In genomic region chr6:123091091-123091895, GRCh38 we compare ENCODE assay signal across 14 cellular contexts.
DNase-seq lines count a peak whose midpoint lies in the region; ATAC-seq and TF ChIP-seq lines count a peak whose summit lies in the region.
"Had no signal": no experiment of that assay in that cellular context is flagged by ENCODE, and none has a peak within 500 bp of the region (broad histone marks: within the 10 kb centered on the region; RNA-seq: fewer than 3 reads in every experiment).

No MANE protein-coding gene starts in this region.

- no peaks in the 10 kb centered on the region for H4K20me1 ChIP-seq in GM23338 (replicated peaks; ENCODE audit: insufficient read depth)

- H3K36me3 ChIP-seq in GM23338 (ENCODE audit: insufficient read depth) = no peaks in the 10 kb centered on the region
- H3K36me3 ChIP-seq: spleen had no signal

- H3K4me3 Mint-ChIP-seq in GM23338 = no peak overlapping the region
- H3K4me3 Mint-ChIP-seq: CD14-positive monocyte; T-helper 1 cell treated with Interleukin-12 subunit alpha and Interleukin-12 subunit beta and Interleukin-4 antibody, amounts not matched to agents 30 μg/mL and 1 μg/mL, for 36 hours had no signal

- H3K36me3 Mint-ChIP-seq in GM23338 (ENCODE audit: low read depth) = no peaks in the 10 kb centered on the region
- H3K36me3 Mint-ChIP-seq: CD14-positive monocyte had no signal

- TF ChIP-seq CTCF in fibroblast of pulmonary artery (IDR thresholded peaks at IDR 0.05; ENCODE audit: low read length, missing control alignments) = no peak
- no peak for TF ChIP-seq CTCF in GM23338 (conservative IDR thresholded peaks at IDR 0.05; ENCODE audit: low read depth in 2 of 2)

- ATAC-seq in GM18861 (IDR thresholded peaks at IDR 0.05; ENCODE audit: unreplicated experiment) (no peak), GM18870 (IDR thresholded peaks at IDR 0.05; ENCODE audit: unreplicated experiment) (no peak), GM23338 (no peak)

- DNase-seq in H4 (ENCODE audit: low spot score) (peak; percentile 11), SK-N-DZ (ENCODE audit: low spot score) (peak; percentile 50), fibroblast of pulmonary artery (ENCODE audit: low read depth) (peak; percentile 76), renal cortical epithelial cell (ENCODE audit: low read depth) (peak; percentile 84), GM23338 (ENCODE audit: low spot score) (no peak)
- no peak for DNase-seq in activated CD4-positive, alpha-beta T cell treated with anti-CD3 and anti-CD28 coated beads for 4 hours
- DNase-seq: aorta, glutamatergic neuron, H7, spleen had no signal

- no peaks in the 10 kb centered on the region; the same call in 2 of the 3 replicates for H3K4me1 Mint-ChIP-seq in GM23338
- H3K4me1 Mint-ChIP-seq: CD14-positive monocyte had no signal

- no peak overlapping the region for H2AFZ ChIP-seq in GM23338

- no peak overlapping the region for H3K27ac ChIP-seq in GM23338 (ENCODE audit: low read depth)
- H3K27ac ChIP-seq: spleen had no signal

- no peaks in the 10 kb centered on the region for H3K27me3 ChIP-seq in GM23338 (ENCODE audit: insufficient read depth)
- H3K27me3 ChIP-seq: spleen had no signal

- H3K4me1 ChIP-seq in GM23338 (ENCODE audit: insufficient read depth) = no peaks in the 10 kb centered on the region
- H3K4me1 ChIP-seq: spleen had no signal

- H3K4me2 ChIP-seq in GM23338 = no peak overlapping the region

- H3K79me2 ChIP-seq in GM23338 (replicated peaks; ENCODE audit: insufficient read depth) = no peaks in the 10 kb centered on the region

- no peaks in the 10 kb centered on the region for H3K9me3 Mint-ChIP-seq in GM23338
- H3K9me3 Mint-ChIP-seq: CD14-positive monocyte; T-helper 1 cell treated with Interleukin-12 subunit alpha and Interleukin-12 subunit beta and Interleukin-4 antibody, amounts not matched to agents 30 μg/mL and 1 μg/mL, for 36 hours had no signal

- no peak overlapping the region for H3K27ac Mint-ChIP-seq in GM23338
- H3K27ac Mint-ChIP-seq: CD14-positive monocyte; T-helper 1 cell treated with Interleukin-12 subunit alpha and Interleukin-12 subunit beta and Interleukin-4 antibody, amounts not matched to agents 30 μg/mL and 1 μg/mL, for 36 hours had no signal

- H3F3A ChIP-seq in GM23338 (replicated peaks; ENCODE audit: low read depth) = no peaks in the 10 kb centered on the region

- H3K27me3 Mint-ChIP-seq in GM23338 (ENCODE audit: insufficient read depth, low read depth, poor library complexity) = peaks cover 2% of the 10 kb centered on the region

- H3K4me3 ChIP-seq in fibroblast of pulmonary artery (replicated peaks; ENCODE audit: low read depth, low read length) (no peak overlapping the region), GM23338 (no peak overlapping the region)
- H3K4me3 ChIP-seq: spleen had no signal

- no peaks in the 10 kb centered on the region for H3K9me2 ChIP-seq in GM23338 (ENCODE audit: insufficient read depth)

TF ChIP-seq in GM23338, 12 proteins besides CTCF, POLR2A, EP300 and RAD21:
- TF ChIP-seq ZNF114 (CRISPR knock-in tag; IDR thresholded peaks at IDR 0.05) = no peak
- TF ChIP-seq POLR2AphosphoS5 (IDR thresholded peaks at IDR 0.05; ENCODE audit: low read depth) = no peak
- TF ChIP-seq REST (IDR thresholded peaks at IDR 0.05; ENCODE audit: unreplicated experiment) = no peak
- TF ChIP-seq NANOG (IDR thresholded peaks at IDR 0.05; ENCODE audit: borderline replicate concordance) = no peak
- TF ChIP-seq EZH2 (IDR thresholded peaks at IDR 0.05; ENCODE audit: low read depth, unreplicated experiment) = no peak
- TF ChIP-seq EZH2phosphoT487 (IDR thresholded peaks at IDR 0.05; ENCODE audit: unreplicated experiment) = no peak
- TF ChIP-seq STAT1 (IDR thresholded peaks at IDR 0.05; ENCODE audit: unreplicated experiment) = no peak
- TF ChIP-seq ZNF462 (CRISPR knock-in tag; IDR thresholded peaks at IDR 0.05) = no peak
- TF ChIP-seq ZNF331 (CRISPR knock-in tag; IDR thresholded peaks at IDR 0.05; ENCODE audit: low read depth) = no peak
- no peak for TF ChIP-seq JUNB (IDR thresholded peaks at IDR 0.05; ENCODE audit: unreplicated experiment)

Comparison
In these comparisons a context has a peak if more than half of its experiments do, and no peak if none do; other contexts are left out.
1. DNase-seq: peak in H4 (single experiment), SK-N-DZ (single experiment), fibroblast of pulmonary artery (single experiment) and renal cortical epithelial cell (single experiment); none in GM23338 (single experiment) and activated CD4-positive, alpha-beta T cell treated with anti-CD3 and anti-CD28 coated beads for 4 hours (0 of 2).